ENCODE assay signal across 1 cellular context in genomic region chr10:75207079-75207867, GRCh38.
TF ChIP-seq lines count a peak whose summit lies in the region.

No MANE protein-coding gene starts in this region.

TF ChIP-seq in HCT116, 20 proteins besides CTCF, POLR2A, EP300 and RAD21:
- TF ChIP-seq TCF7L2 (IDR thresholded peaks at IDR 0.05; ENCODE audit: borderline replicate concordance, extremely low read depth, insufficient read depth, insufficient read length) (no peak), ATF3 (IDR thresholded peaks at IDR 0.05) (no peak), EZH2phosphoT487 (IDR thresholded peaks at IDR 0.05; ENCODE audit: borderline replicate concordance) (no peak), ZNF274 (IDR thresholded peaks at IDR 0.05; ENCODE audit: low read depth, low read length) (no peak), ZBTB33 (IDR thresholded peaks at IDR 0.05; ENCODE audit: extremely low read depth, insufficient replicate concordance, low read length) (no peak), POLR2AphosphoS5 (IDR thresholded peaks at IDR 0.05; ENCODE audit: low read depth, low read length) (no peak), EGR1 (IDR thresholded peaks at IDR 0.05; ENCODE audit: low read depth) (no peak), SIN3A (IDR thresholded peaks at IDR 0.05; ENCODE audit: low read depth) (no peak), ELF1 (IDR thresholded peaks at IDR 0.05; ENCODE audit: borderline replicate concordance, low read depth) (no peak), YY1 (IDR thresholded peaks at IDR 0.05; ENCODE audit: extremely low read depth, insufficient replicate concordance, low read depth, low read length) (no peak), REST (IDR thresholded peaks at IDR 0.05; ENCODE audit: low read depth) (no peak), MAX (IDR thresholded peaks at IDR 0.05) (no peak), ZFX (IDR thresholded peaks at IDR 0.05) (no peak), JUND (IDR thresholded peaks at IDR 0.05) (no peak), SRF (IDR thresholded peaks at IDR 0.05; ENCODE audit: low read depth) (no peak), EZH2 (IDR thresholded peaks at IDR 0.05) (no peak), CEBPB (IDR thresholded peaks at IDR 0.05; ENCODE audit: low read depth) (no peak), SP1 (IDR thresholded peaks at IDR 0.05; ENCODE audit: low read depth) (no peak), CBX3 (IDR thresholded peaks at IDR 0.05; ENCODE audit: low read depth) (no peak), FOSL1 (IDR thresholded peaks at IDR 0.05; ENCODE audit: low read depth) (no peak)
TF ChIP-seq in HCT116: peak in this region for 0.
